ENCODE assay signal across 19 cellular contexts in the genomic region with DNA sequence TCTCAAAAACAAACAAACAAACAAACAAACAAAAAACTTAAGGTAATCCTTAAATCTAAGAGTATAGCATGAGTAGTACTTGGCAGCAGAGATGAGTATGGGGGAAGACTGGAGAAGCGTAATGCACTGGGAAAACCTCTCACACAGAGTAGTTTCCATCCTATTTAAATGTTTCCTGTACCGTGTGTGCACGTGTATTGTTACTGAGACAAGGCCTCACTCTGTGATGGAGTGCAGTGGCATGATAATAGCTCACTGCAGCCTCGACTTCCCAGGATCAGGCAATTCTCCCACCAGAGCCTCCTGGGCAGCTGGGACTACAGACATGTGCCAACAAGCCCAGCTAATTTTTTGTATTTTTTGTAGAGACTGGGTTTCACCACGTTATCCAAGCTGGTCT. TPM values are rescaled to one million over a fixed set of nuclear protein-coding genes. Genes with fewer than 3 reads are reported as not detected.
A peak's percentile ranks its signal among the peaks of the same experiment; 100 is the strongest.
DNase-seq lines count a peak whose midpoint lies in the region; ATAC-seq and TF ChIP-seq lines count a peak whose summit lies in the region.
"Had no signal": no experiment of that assay in that cellular context is flagged by ENCODE, and none has a peak within 500 bp of the region (broad histone marks: within the 10 kb centered on the region; RNA-seq: fewer than 3 reads in every experiment).

No MANE protein-coding gene starts in this region.

- TF ChIP-seq CTCF in SU-DHL-6 (IDR thresholded peaks at IDR 0.05; ENCODE audit: insufficient read depth, low read length, poor library complexity, severe bottlenecking) (no peak), hepatocyte (IDR thresholded peaks at IDR 0.05; ENCODE audit: poor library complexity) (no peak), gastroesophageal sphincter (IDR thresholded peaks at IDR 0.05) (no peak)

- H3K27ac Mint-ChIP-seq in stimulated activated naive CD8-positive, alpha-beta T cell treated with anti-CD3 and anti-CD28 coated beads, Interleukin-15, Interleukin-2, amounts not matched to agents 100 ng/mL and 50 ng/mL, for 24 hours = peak overlapping the region; percentile 65

- H3K27me3 Mint-ChIP-seq in stimulated activated naive CD8-positive, alpha-beta T cell treated with anti-CD3 and anti-CD28 coated beads, Interleukin-15, Interleukin-2, amounts not matched to agents 100 ng/mL and 50 ng/mL, for 24 hours = no peaks in the 10 kb centered on the region

- peak overlapping the region; percentile 91 for H3K4me3 ChIP-seq in SU-DHL-6 (ENCODE audit: insufficient read depth, low read length, poor library complexity, severe bottlenecking)
- no peak overlapping the region for H3K4me3 ChIP-seq in hepatocyte
- no peak overlapping the region for H3K4me3 ChIP-seq in gastroesophageal sphincter

- H3K27ac ChIP-seq in SU-DHL-6 (ENCODE audit: low read depth, low read length) (peak overlapping the region; percentile 79), hepatocyte (no peak overlapping the region), gastroesophageal sphincter (no peak overlapping the region)
- H3K27ac ChIP-seq: RWPE1 had no signal

- H3K79me2 ChIP-seq in SU-DHL-6 (ENCODE audit: insufficient read depth, low read length) (peaks cover 78% of the 10 kb centered on the region), hepatocyte (peaks cover 75% of the 10 kb centered on the region)

- no peak for TF ChIP-seq POLR2A in gastroesophageal sphincter (IDR thresholded peaks at IDR 0.05)

- TF ChIP-seq EP300 in gastroesophageal sphincter (IDR thresholded peaks at IDR 0.05) = no peak

- H3K4me3 Mint-ChIP-seq in stimulated activated naive CD8-positive, alpha-beta T cell treated with anti-CD3 and anti-CD28 coated beads, Interleukin-15, Interleukin-2, amounts not matched to agents 100 ng/mL and 50 ng/mL, for 24 hours = peak overlapping the region; percentile 26

- no peak for DNase-seq in stimulated activated naive CD8-positive, alpha-beta T cell treated with anti-CD3 and anti-CD28 coated beads, Interleukin-15, Interleukin-2, amounts not matched to agents 100 U/mL and 50 U/mL, for 24 hours
- DNase-seq in hepatocyte (ENCODE audit: low spot score) (no peak), NCI-H1092 (lab: John Stamatoyannopoulos, UW) (no peak)
- DNase-seq in stimulated activated CD4-positive, alpha-beta T cell treated with anti-CD3 and anti-CD28 coated beads, Interleukin-4, amount 100 ng/mL, for 24 hours = no peak
- DNase-seq: amygdala; Calu3; GF-D8; GOT3; KBM-7; left cardiac atrium; NCI-H1105; NK-92 treated with Interleukin-12 subunit alpha and Interleukin-12 subunit beta, amount 100 ng/mL, for 24 hours; right cardiac atrium; stimulated activated CD4-positive, alpha-beta T cell treated with anti-CD3 and anti-CD28 coated beads, Interleukin-1b, Interleukin-23, amount 100 ng/mL, for 48 hours had no signal

- H3K4me1 ChIP-seq in hepatocyte (ENCODE audit: insufficient read depth) = peaks cover 15% of the 10 kb centered on the region
- peaks cover 5 to 31% (median 16%) of the 10 kb centered on the region in 3 donors for H3K4me1 ChIP-seq in gastroesophageal sphincter

- peak overlapping the region; percentile 94 for H3K9ac ChIP-seq in SU-DHL-6 (ENCODE audit: low read length)

- H2AFZ ChIP-seq in SU-DHL-6 (ENCODE audit: low read depth, low read length, severe bottlenecking) (no peak overlapping the region), hepatocyte (no peak overlapping the region)

- 84% methylated on average over 5 of the region's 5 CpGs for WGBS in hepatocyte (ENCODE audit: low lambda C conversion rate, missing lambda C conversion rate)
- 52 to 55% methylated on average over 5 of the region's 5 CpGs for WGBS in gastroesophageal sphincter (ENCODE audit: low coverage in 1 of 2), 2 donors

- H4K20me1 ChIP-seq in SU-DHL-6 (ENCODE audit: low read depth, low read length) (no peaks in the 10 kb centered on the region; the same call in 1 of the 2 replicates), hepatocyte (ENCODE audit: insufficient read depth, poor library complexity, severe bottlenecking) (peaks cover 63% of the 10 kb centered on the region)

- H3K4me2 ChIP-seq in SU-DHL-6 (ENCODE audit: low read depth, low read length, poor library complexity, severe bottlenecking) (peak overlapping the region; percentile 91), hepatocyte (peak overlapping the region; percentile 89)

- H3K36me3 Mint-ChIP-seq in stimulated activated naive CD8-positive, alpha-beta T cell treated with anti-CD3 and anti-CD28 coated beads, Interleukin-15, Interleukin-2, amounts not matched to agents 100 ng/mL and 50 ng/mL, for 24 hours (ENCODE audit: low read depth) = peaks cover 17% of the 10 kb centered on the region

- peaks cover 47% of the 10 kb centered on the region for H3K4me1 Mint-ChIP-seq in stimulated activated naive CD8-positive, alpha-beta T cell treated with anti-CD3 and anti-CD28 coated beads, Interleukin-15, Interleukin-2, amounts not matched to agents 100 ng/mL and 50 ng/mL, for 24 hours (ENCODE audit: low read depth)

- H3F3A ChIP-seq in SU-DHL-6 (ENCODE audit: insufficient read depth) = peaks cover 29% of the 10 kb centered on the region

- no peaks in the 10 kb centered on the region for H3K9me3 Mint-ChIP-seq in stimulated activated naive CD8-positive, alpha-beta T cell treated with anti-CD3 and anti-CD28 coated beads, Interleukin-15, Interleukin-2, amounts not matched to agents 100 ng/mL and 50 ng/mL, for 24 hours

- no peak for ATAC-seq in stimulated activated naive CD8-positive, alpha-beta T cell treated with anti-CD3 and anti-CD28 coated beads, Interleukin-15, Interleukin-2, amounts not matched to agents 100 U/mL and 50 U/mL, for 24 hours
- ATAC-seq in HG03571 (IDR thresholded peaks at IDR 0.05; ENCODE audit: unreplicated experiment) = no peak
- ATAC-seq in gastroesophageal sphincter = no peak
- ATAC-seq: left cardiac atrium, right cardiac atrium had no signal

- H3K9me3 ChIP-seq in SU-DHL-6 (ENCODE audit: insufficient read depth, low read length) = no peaks in the 10 kb centered on the region
- H3K9me3 ChIP-seq in hepatocyte (ENCODE audit: low read depth) = no peaks in the 10 kb centered on the region
- H3K9me3 ChIP-seq in gastroesophageal sphincter = no peaks in the 10 kb centered on the region

- H3K9me2 ChIP-seq in SU-DHL-6 (replicated peaks; ENCODE audit: insufficient read depth, low read length) = no peaks in the 10 kb centered on the region
- H3K9me2 ChIP-seq in hepatocyte (replicated peaks; ENCODE audit: insufficient read depth) = no peaks in the 10 kb centered on the region

- H3K36me3 ChIP-seq in SU-DHL-6 (ENCODE audit: low read length) (no peaks in the 10 kb centered on the region), hepatocyte (replicated peaks; ENCODE audit: insufficient read depth, low read depth) (no peaks in the 10 kb centered on the region), gastroesophageal sphincter (no peaks in the 10 kb centered on the region)

- H3K27me3 ChIP-seq in SU-DHL-6 (ENCODE audit: low read length) (no peaks in the 10 kb centered on the region), hepatocyte (no peaks in the 10 kb centered on the region), gastroesophageal sphincter (no peaks in the 10 kb centered on the region)

RNA-seq across cellular contexts. Expression of gene UIMC1, which starts 2.9 kb away (rescaled TPM):
- total RNA-seq in hepatocyte = 24.1 and 28.2 TPM in 2 replicates
- 12.6 and 22.3 TPM in 2 replicates for polyA plus RNA-seq in hepatocyte
- 10 to 100 TPM; 37.9 to 50.6 (median 44.7) TPM for total RNA-seq in gastroesophageal sphincter

RNA-seq across cellular contexts. Expression of gene ZNF346, which starts 18.8 kb away (rescaled TPM):
- total RNA-seq in hepatocyte (13.1 and 13.8 TPM in 2 replicates), gastroesophageal sphincter (10 to 100 TPM; 12.9 to 16.9 (median 14.2) TPM)
- 18.0 and 21.4 TPM in 2 replicates for polyA plus RNA-seq in hepatocyte
